ENCODE assay signal across 16 cellular contexts in the genomic region with DNA sequence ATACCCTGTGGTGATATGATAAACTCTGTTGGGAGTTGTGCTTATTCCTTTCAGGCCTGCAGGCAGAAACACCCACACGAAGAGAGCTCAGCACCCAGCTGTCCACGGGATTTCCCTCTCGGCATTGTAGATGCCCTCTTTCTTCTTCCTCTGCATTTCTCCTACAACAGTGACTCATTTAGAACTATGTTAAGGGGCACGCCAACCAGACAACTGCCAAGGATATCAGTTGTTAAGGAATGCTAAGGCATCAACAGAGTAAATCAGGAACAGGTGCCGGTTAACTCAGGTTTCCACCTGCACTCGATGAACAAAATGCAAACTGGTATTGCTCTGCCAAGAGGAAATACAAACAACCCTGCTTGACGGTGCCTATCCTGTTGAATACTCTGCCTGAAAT.
DNase-seq lines count a peak whose midpoint lies in the region; ATAC-seq and TF ChIP-seq lines count a peak whose summit lies in the region.
"Had no signal": no experiment of that assay in that cellular context is flagged by ENCODE, and none has a peak within 500 bp of the region (broad histone marks: within the 10 kb centered on the region; RNA-seq: fewer than 3 reads in every experiment).

No MANE protein-coding gene starts in this region.

- peak in 1 of 3 donors; percentile 17 for TF ChIP-seq POLR2A in body of pancreas (IDR thresholded peaks at IDR 0.05)

- no peak for TF ChIP-seq CTCF in body of pancreas (IDR thresholded peaks at IDR 0.05)
- no peak for TF ChIP-seq CTCF in activated CD8-positive, alpha-beta T cell treated with anti-CD3 and anti-CD28 coated beads for 36 hours (IDR thresholded peaks at IDR 0.05)

- ATAC-seq in body of pancreas (peak; percentile 82), HG03159 (IDR thresholded peaks at IDR 0.05; ENCODE audit: unreplicated experiment) (no peak), GM18498 (IDR thresholded peaks at IDR 0.05; ENCODE audit: unreplicated experiment) (no peak)
- no peak for ATAC-seq in activated CD8-positive, alpha-beta T cell treated with anti-CD3 and anti-CD28 coated beads for 36 hours
- ATAC-seq: natural killer cell treated with Interleukin-12 subunit alpha and Interleukin-12 subunit beta and Interleukin-15 and Interleukin-18, amount 100 ng/mL, for 72 hours had no signal

- H3K9me3 Mint-ChIP-seq in activated CD8-positive, alpha-beta T cell treated with anti-CD3 and anti-CD28 coated beads for 36 hours: no peaks in the 10 kb centered on the region
- H3K9me3 Mint-ChIP-seq: CD4-positive, alpha-beta T cell had no signal

- POLR2A ChIA-PET in activated CD8-positive, alpha-beta T cell treated with anti-CD3 and anti-CD28 coated beads for 36 hours (lab: Charles Lee): no interaction called here

- peak overlapping the region in 3 of 4 donors; percentile 52 to 80 (median 57) for H3K27ac ChIP-seq in body of pancreas
- H3K27ac ChIP-seq: esophagus squamous epithelium had no signal

- DNase-seq in COLO668 (lab: John Stamatoyannopoulos, UW; ENCODE audit: unreplicated experiment) (peak; percentile 12), LHCN-M2 (ENCODE audit: low read depth) (peak; percentile 53), body of pancreas (peak; percentile 29 to 69 (median 42)), medulla oblongata (ENCODE audit: extremely low spot score) (peak; percentile 5), ecto neural progenitor cell (ENCODE audit: low spot score) (no peak)
- DNase-seq in activated CD8-positive, alpha-beta T cell treated with anti-CD3 and anti-CD28 coated beads for 36 hours: no peak
- DNase-seq: activated CD4-positive, alpha-beta T cell treated with anti-CD3 and anti-CD28 coated beads for 1 hour; CD4-positive, alpha-beta T cell; esophagus squamous epithelium; HCEC 1CT; immature natural killer cell; KG1; stimulated activated CD8-positive, alpha-beta memory T cell treated with anti-CD3 and anti-CD28 coated beads, Interleukin-4, amount 100 ng/mL, for 48 hours had no signal

- 19 to 22% methylated on average over 7 of the region's 7 CpGs for WGBS in body of pancreas, 2 donors

- no peaks in the 10 kb centered on the region for H3K4me1 Mint-ChIP-seq in activated CD8-positive, alpha-beta T cell treated with anti-CD3 and anti-CD28 coated beads for 36 hours (ENCODE audit: low read depth)
- H3K4me1 Mint-ChIP-seq: immature natural killer cell had no signal

- H3K4me3 ChIP-seq in body of pancreas: no peak overlapping the region
- H3K4me3 ChIP-seq: esophagus squamous epithelium had no signal

- no peaks in the 10 kb centered on the region for H3K27me3 Mint-ChIP-seq in activated CD8-positive, alpha-beta T cell treated with anti-CD3 and anti-CD28 coated beads for 36 hours
- H3K27me3 Mint-ChIP-seq: CD4-positive, alpha-beta T cell; natural killer cell treated with Interleukin-12 subunit alpha and Interleukin-12 subunit beta and Interleukin-15 and Interleukin-18, amount 100 ng/mL, for 72 hours had no signal

- no peaks in the 10 kb centered on the region for H3K27me3 ChIP-seq in body of pancreas
- H3K27me3 ChIP-seq: esophagus squamous epithelium had no signal

- H3K36me3 ChIP-seq in body of pancreas (replicated peaks in 1 of 2; ENCODE audit: insufficient read depth in 1 of 2, low read depth in 2 of 2): no peaks in the 10 kb centered on the region
- H3K36me3 ChIP-seq: esophagus squamous epithelium had no signal

- intact Hi-C loops in body of pancreas (cut with DNase I): no loop called here
- intact Hi-C loops in activated CD8-positive, alpha-beta T cell treated with anti-CD3 and anti-CD28 coated beads for 36 hours (cut with micrococcal nuclease): no loop called here

- peaks cover 24% of the 10 kb centered on the region for H3K4me1 ChIP-seq in body of pancreas
- H3K4me1 ChIP-seq: esophagus squamous epithelium had no signal

- no peaks in the 10 kb centered on the region for H3K36me3 Mint-ChIP-seq in activated CD8-positive, alpha-beta T cell treated with anti-CD3 and anti-CD28 coated beads for 36 hours (ENCODE audit: low read depth)
- H3K36me3 Mint-ChIP-seq: immature natural killer cell; natural killer cell treated with Interleukin-12 subunit alpha and Interleukin-12 subunit beta and Interleukin-15 and Interleukin-18, amount 100 ng/mL, for 72 hours had no signal

- H3K4me3 Mint-ChIP-seq in activated CD8-positive, alpha-beta T cell treated with anti-CD3 and anti-CD28 coated beads for 36 hours: no peak overlapping the region
- H3K4me3 Mint-ChIP-seq: CD4-positive, alpha-beta T cell; immature natural killer cell; natural killer cell treated with Interleukin-12 subunit alpha and Interleukin-12 subunit beta and Interleukin-15 and Interleukin-18, amount 100 ng/mL, for 72 hours had no signal

- CTCF ChIA-PET in activated CD8-positive, alpha-beta T cell treated with anti-CD3 and anti-CD28 coated beads for 36 hours (lab: Charles Lee): no interaction called here

- no peaks in the 10 kb centered on the region for H3K9me3 ChIP-seq in body of pancreas
- H3K9me3 ChIP-seq: esophagus squamous epithelium had no signal

- H3K27ac Mint-ChIP-seq in activated CD8-positive, alpha-beta T cell treated with anti-CD3 and anti-CD28 coated beads for 36 hours: no peak overlapping the region
- H3K27ac Mint-ChIP-seq: CD4-positive, alpha-beta T cell; immature natural killer cell; natural killer cell treated with Interleukin-12 subunit alpha and Interleukin-12 subunit beta and Interleukin-15 and Interleukin-18, amount 100 ng/mL, for 72 hours had no signal

Comparison
In these comparisons a context has a peak if more than half of its experiments do, and no peak if none do; other contexts are left out.
1. DNase-seq: peak in COLO668 (single experiment), LHCN-M2 (single experiment), body of pancreas (4 of 4) and medulla oblongata (single experiment); none in activated CD8-positive, alpha-beta T cell treated with anti-CD3 and anti-CD28 coated beads for 36 hours (single experiment) and ecto neural progenitor cell (single experiment).